8 cellular contexts compared by ENCODE assay signal in genomic region chr3:72310028-72310987, GRCh38.
DNase-seq lines count a peak whose midpoint lies in the region; ATAC-seq, FAIRE-seq and TF ChIP-seq lines count a peak whose summit lies in the region.

No MANE protein-coding gene starts in this region.

- no peak for DNase-seq in activated CD8-positive, alpha-beta memory T cell treated with anti-CD3 and anti-CD28 coated beads, Interleukin-2, amount 10 ng/mL, durations not matched to agents 7 days and 5 days
- DNase-seq in activated CD8-positive, alpha-beta memory T cell treated with anti-CD3 and anti-CD28 coated beads, Interleukin-2, amount 50 U/mL, for 48 hours: no peak
- peak; percentile 48 for DNase-seq in HTR-8/SVneo (ENCODE audit: insufficient read length, low spot score)
- peak; percentile 45 for DNase-seq in SKM-1 (lab: John Stamatoyannopoulos, UW; ENCODE audit: unreplicated experiment)
- DNase-seq in epidermal melanocyte (ENCODE audit: insufficient read length, low spot score): peak; percentile 34
- no peak for DNase-seq in pons (ENCODE audit: low spot score)

- peaks cover 2% of the 10 kb centered on the region for H3K27me3 Mint-ChIP-seq in activated CD8-positive, alpha-beta memory T cell treated with anti-CD3 and anti-CD28 coated beads, Interleukin-2, amount 10 ng/mL, durations not matched to agents 7 days and 5 days

- H3K36me3 Mint-ChIP-seq in activated CD8-positive, alpha-beta memory T cell treated with anti-CD3 and anti-CD28 coated beads, Interleukin-2, amount 10 ng/mL, durations not matched to agents 7 days and 5 days: no peaks in the 10 kb centered on the region

- H2AFZ ChIP-seq in parathyroid adenoma: peak overlapping the region; percentile 6

- CTCF ChIA-PET in activated CD8-positive, alpha-beta memory T cell treated with anti-CD3 and anti-CD28 coated beads, Interleukin-2, amount 10 ng/mL, durations not matched to agents 7 days and 5 days (lab: Charles Lee): no interaction called here

- H3K79me2 ChIP-seq in parathyroid adenoma: no peaks in the 10 kb centered on the region

- FAIRE-seq in HTR-8/SVneo (lab: Jason Lieb, UNC): peak; percentile 60

- TF ChIP-seq CTCF in parathyroid adenoma (IDR thresholded peaks at IDR 0.05): no peak

- H3K27ac ChIP-seq in parathyroid adenoma: no peak overlapping the region

- no peaks in the 10 kb centered on the region for H3K9me3 ChIP-seq in parathyroid adenoma (ENCODE audit: control insufficient read depth, low read length)

- H3K9me3 Mint-ChIP-seq in activated CD8-positive, alpha-beta memory T cell treated with anti-CD3 and anti-CD28 coated beads, Interleukin-2, amount 10 ng/mL, durations not matched to agents 7 days and 5 days (ENCODE audit: low read depth): no peaks in the 10 kb centered on the region

- no peak overlapping the region for H3K4me2 ChIP-seq in parathyroid adenoma (ENCODE audit: low read length)

- peak overlapping the region; percentile 37 for H3K27ac Mint-ChIP-seq in activated CD8-positive, alpha-beta memory T cell treated with anti-CD3 and anti-CD28 coated beads, Interleukin-2, amount 10 ng/mL, durations not matched to agents 7 days and 5 days

- no peaks in the 10 kb centered on the region for H3K27me3 ChIP-seq in parathyroid adenoma (ENCODE audit: control insufficient read depth, insufficient read depth, low read length)

- ATAC-seq in activated CD8-positive, alpha-beta memory T cell treated with anti-CD3 and anti-CD28 coated beads, Interleukin-2, amount 10 ng/mL, durations not matched to agents 7 days and 5 days: peak; percentile 27
- peak; percentile 96 for ATAC-seq in GM21576 (IDR thresholded peaks at IDR 0.05; ENCODE audit: unreplicated experiment)

- H3K36me3 ChIP-seq in parathyroid adenoma (ENCODE audit: control insufficient read depth, insufficient read depth, low read length): no peaks in the 10 kb centered on the region

- H3K4me1 Mint-ChIP-seq in activated CD8-positive, alpha-beta memory T cell treated with anti-CD3 and anti-CD28 coated beads, Interleukin-2, amount 10 ng/mL, durations not matched to agents 7 days and 5 days: peaks cover 10% of the 10 kb centered on the region

- no peaks in the 10 kb centered on the region for H3K4me1 ChIP-seq in parathyroid adenoma

- H3K4me3 ChIP-seq in parathyroid adenoma (ENCODE audit: low read depth, low read length): no peak overlapping the region

- no peak overlapping the region for H3K9ac ChIP-seq in parathyroid adenoma

- no peak overlapping the region for H3K4me3 Mint-ChIP-seq in activated CD8-positive, alpha-beta memory T cell treated with anti-CD3 and anti-CD28 coated beads, Interleukin-2, amount 10 ng/mL, durations not matched to agents 7 days and 5 days

Comparison
In these comparisons a context has a peak if more than half of its experiments do, and no peak if none do; other contexts are left out.
1. DNase-seq: peak in HTR-8/SVneo (single experiment), SKM-1 (single experiment) and epidermal melanocyte (single experiment); none in activated CD8-positive, alpha-beta memory T cell treated with anti-CD3 and anti-CD28 coated beads, Interleukin-2, amount 10 ng/mL, durations not matched to agents 7 days and 5 days (single experiment), activated CD8-positive, alpha-beta memory T cell treated with anti-CD3 and anti-CD28 coated beads, Interleukin-2, amount 50 U/mL, for 48 hours (single experiment) and pons (single experiment).